In genomic region chr12:52952082-52952801, GRCh38 we compare ENCODE assay signal across 13 cellular contexts. TPM values are rescaled to one million over a fixed set of nuclear protein-coding genes. Genes with fewer than 3 reads are reported as not detected.
A peak's percentile ranks its signal among the peaks of the same experiment; 100 is the strongest.
DNase-seq lines count a peak whose midpoint lies in the region; ATAC-seq, FAIRE-seq and TF ChIP-seq lines count a peak whose summit lies in the region.
"Had no signal": no experiment of that assay in that cellular context is flagged by ENCODE, and none has a peak within 500 bp of the region (broad histone marks: within the 10 kb centered on the region; RNA-seq: fewer than 3 reads in every experiment).

No MANE protein-coding gene starts in this region.

- H3K4me1 Mint-ChIP-seq in activated naive CD4-positive, alpha-beta T cell treated with anti-CD3 and anti-CD28 coated beads for 36 hours (ENCODE audit: low read depth), result peaks cover 8% of the 10 kb centered on the region
- H3K4me1 Mint-ChIP-seq in activated naive CD4-positive, alpha-beta T cell treated with anti-CD3 and anti-CD28 coated beads, Interleukin-2, amount 10 ng/mL, durations not matched to agents 7 days and 5 days, result peaks cover 8% of the 10 kb centered on the region
- no peaks in the 10 kb centered on the region for H3K4me1 Mint-ChIP-seq in activated T-helper 17 cell treated with anti-CD3 and anti-CD28 coated beads, Interleukin-2, amount 50 U/mL, for 72 hours
- H3K4me1 Mint-ChIP-seq: nephron had no signal

- H3K36me3 Mint-ChIP-seq in activated naive CD4-positive, alpha-beta T cell treated with anti-CD3 and anti-CD28 coated beads for 36 hours (ENCODE audit: low read depth), result no peaks in the 10 kb centered on the region
- no peaks in the 10 kb centered on the region for H3K36me3 Mint-ChIP-seq in activated naive CD4-positive, alpha-beta T cell treated with anti-CD3 and anti-CD28 coated beads, Interleukin-2, amount 10 ng/mL, durations not matched to agents 7 days and 5 days
- no peaks in the 10 kb centered on the region for H3K36me3 Mint-ChIP-seq in activated T-helper 17 cell treated with anti-CD3 and anti-CD28 coated beads, Interleukin-2, amount 50 U/mL, for 72 hours (ENCODE audit: low read depth)

- CTCF ChIA-PET in activated naive CD4-positive, alpha-beta T cell treated with anti-CD3 and anti-CD28 coated beads for 36 hours (lab: Charles Lee), result interaction anchor here (1.0 to 3.9 kb wide), 4 partner anchors 10 to 68 kb away, joined by 3 to 26 read pairs (median 3); no protein-coding TSS in a partner anchor
- CTCF ChIA-PET in activated naive CD4-positive, alpha-beta T cell treated with anti-CD3 and anti-CD28 coated beads, Interleukin-2, amount 10 ng/mL, durations not matched to agents 7 days and 5 days (lab: Charles Lee), result interaction anchor here (1.2 to 2.0 kb wide), 5 partner anchors 14 to 67 kb away, joined by 3 to 19 read pairs (median 4); no protein-coding TSS in a partner anchor

- H3K27ac ChIP-seq in Peyer's patch, result peak overlapping the region in 3 of 4 donors; percentile 87 to 89 (median 88)
- no peak overlapping the region for H3K27ac ChIP-seq in testis
- H3K27ac ChIP-seq: vagina had no signal

- WGBS in testis, 2 donors, result 80 to 86% methylated on average over 15 of the region's 15 CpGs

- DNase-seq in activated naive CD4-positive, alpha-beta T cell treated with anti-CD3 and anti-CD28 coated beads for 36 hours, result peak; percentile 22
- no peak for DNase-seq in activated naive CD4-positive, alpha-beta T cell treated with anti-CD3 and anti-CD28 coated beads, Interleukin-2, amount 10 ng/mL, durations not matched to agents 7 days and 5 days
- DNase-seq in Peyer's patch (peak in 1 of 3 donors; percentile 80), fibroblast of villous mesenchyme (ENCODE audit: low read depth) (no peak), testis (peak; percentile 60), frontal cortex (ENCODE audit: low spot score in 2 of 2) (no peak)
- DNase-seq: activated T-cell treated with anti-CD3 and anti-CD28 coated beads, Interleukin-2, amount 50 U/mL, for 4 hours; NCI-H1105 treated with DMSO at 0.1 percent for 48 hours had no signal

- H3K27me3 Mint-ChIP-seq in activated naive CD4-positive, alpha-beta T cell treated with anti-CD3 and anti-CD28 coated beads for 36 hours (ENCODE audit: low read depth), result no peaks in the 10 kb centered on the region
- H3K27me3 Mint-ChIP-seq in activated naive CD4-positive, alpha-beta T cell treated with anti-CD3 and anti-CD28 coated beads, Interleukin-2, amount 10 ng/mL, durations not matched to agents 7 days and 5 days, result peaks cover 23% of the 10 kb centered on the region
- no peaks in the 10 kb centered on the region for H3K27me3 Mint-ChIP-seq in activated T-helper 17 cell treated with anti-CD3 and anti-CD28 coated beads, Interleukin-2, amount 50 U/mL, for 72 hours

- TF ChIP-seq POLR2A in Peyer's patch (IDR thresholded peaks at IDR 0.05) (no peak), testis (IDR thresholded peaks at IDR 0.05) (no peak)

- H3K9me3 ChIP-seq in Peyer's patch, result no peaks in the 10 kb centered on the region
- no peaks in the 10 kb centered on the region for H3K9me3 ChIP-seq in testis
- H3K9me3 ChIP-seq: vagina had no signal

- H3K4me1 ChIP-seq in Peyer's patch (peaks cover 0 to 13% (median 0%) of the 10 kb centered on the region in 4 donors), testis (peaks cover 3% of the 10 kb centered on the region)
- H3K4me1 ChIP-seq: vagina had no signal

- no peak overlapping the region for H3K27ac Mint-ChIP-seq in activated naive CD4-positive, alpha-beta T cell treated with anti-CD3 and anti-CD28 coated beads for 36 hours
- no peak overlapping the region for H3K27ac Mint-ChIP-seq in activated naive CD4-positive, alpha-beta T cell treated with anti-CD3 and anti-CD28 coated beads, Interleukin-2, amount 10 ng/mL, durations not matched to agents 7 days and 5 days
- H3K27ac Mint-ChIP-seq in activated T-helper 17 cell treated with anti-CD3 and anti-CD28 coated beads, Interleukin-2, amount 50 U/mL, for 72 hours, result no peak overlapping the region
- H3K27ac Mint-ChIP-seq: nephron had no signal

- H3K36me3 ChIP-seq in Peyer's patch, result peaks cover 0 to 24% (median 0%) of the 10 kb centered on the region in 3 donors
- no peaks in the 10 kb centered on the region for H3K36me3 ChIP-seq in testis (ENCODE audit: low read depth, missing control alignments)
- H3K36me3 ChIP-seq: vagina had no signal

- no peaks in the 10 kb centered on the region for H3K27me3 ChIP-seq in Peyer's patch
- H3K27me3 ChIP-seq in testis, result no peaks in the 10 kb centered on the region
- H3K27me3 ChIP-seq: vagina had no signal

- TF ChIP-seq CTCF in Peyer's patch (IDR thresholded peaks at IDR 0.05) (peak in 4 of 6 experiments; percentile 27 to 79 (median 66)), fibroblast of villous mesenchyme (IDR thresholded peaks at IDR 0.05; ENCODE audit: insufficient read depth, low read depth, low read length) (peak; percentile 39), testis (IDR thresholded peaks at IDR 0.05) (peak in 2 of 3 experiments; percentile 4 to 10)

- H3K9me3 Mint-ChIP-seq in activated naive CD4-positive, alpha-beta T cell treated with anti-CD3 and anti-CD28 coated beads for 36 hours, result no peaks in the 10 kb centered on the region
- no peaks in the 10 kb centered on the region for H3K9me3 Mint-ChIP-seq in activated naive CD4-positive, alpha-beta T cell treated with anti-CD3 and anti-CD28 coated beads, Interleukin-2, amount 10 ng/mL, durations not matched to agents 7 days and 5 days
- no peaks in the 10 kb centered on the region for H3K9me3 Mint-ChIP-seq in activated T-helper 17 cell treated with anti-CD3 and anti-CD28 coated beads, Interleukin-2, amount 50 U/mL, for 72 hours
- H3K9me3 Mint-ChIP-seq: activated T-cell treated with anti-CD3 and anti-CD28 coated beads, Interleukin-2, amount 50 U/mL, for 4 hours; nephron had no signal

- H3K4me3 ChIP-seq in Peyer's patch, result peak overlapping the region in 2 of 4 donors; percentile 69 to 71
- H3K4me3 ChIP-seq in fibroblast of villous mesenchyme (ENCODE audit: low read depth, low read length), result peak overlapping the region; percentile 98
- no peak overlapping the region for H3K4me3 ChIP-seq in testis
- H3K4me3 ChIP-seq: vagina had no signal

- no peak for FAIRE-seq in frontal cortex (lab: Jason Lieb, UNC)

- intact Hi-C loops in activated naive CD4-positive, alpha-beta T cell treated with anti-CD3 and anti-CD28 coated beads for 36 hours (cut with micrococcal nuclease), result no loop called here
- intact Hi-C loops in testis (cut with DNase I; ENCODE audit: low total_unique reads), result no loop called here

- H3K4me3 Mint-ChIP-seq in activated naive CD4-positive, alpha-beta T cell treated with anti-CD3 and anti-CD28 coated beads for 36 hours, result no peak overlapping the region
- no peak overlapping the region for H3K4me3 Mint-ChIP-seq in activated naive CD4-positive, alpha-beta T cell treated with anti-CD3 and anti-CD28 coated beads, Interleukin-2, amount 10 ng/mL, durations not matched to agents 7 days and 5 days
- no peak overlapping the region for H3K4me3 Mint-ChIP-seq in activated T-helper 17 cell treated with anti-CD3 and anti-CD28 coated beads, Interleukin-2, amount 50 U/mL, for 72 hours
- H3K4me3 Mint-ChIP-seq: activated T-cell treated with anti-CD3 and anti-CD28 coated beads, Interleukin-2, amount 50 U/mL, for 4 hours had no signal

- no peak for ATAC-seq in HG02798 (IDR thresholded peaks at IDR 0.05; ENCODE audit: poor library complexity, unreplicated experiment)
- no peak for ATAC-seq in activated T-helper 17 cell treated with anti-CD3 and anti-CD28 coated beads, Interleukin-2, amount 50 U/mL, for 72 hours (replicated peaks)
- ATAC-seq: activated T-cell treated with anti-CD3 and anti-CD28 coated beads, Interleukin-2, amount 50 U/mL, for 4 hours had no signal

RNA-seq across cellular contexts. Expression of gene KRT18, which starts 3.3 kb away (rescaled TPM):
- total RNA-seq in activated naive CD4-positive, alpha-beta T cell treated with anti-CD3 and anti-CD28 coated beads for 36 hours, result 1 to 10 TPM; 7.5 to 7.9 TPM
- 100 to 1,000 TPM; 320 to 614 (median 477) TPM for total RNA-seq in Peyer's patch
- 989 and 1,804 TPM in 2 replicates for total RNA-seq in fibroblast of villous mesenchyme
- total RNA-seq in testis, result 10 to 100 TPM; 20.2 to 35.9 TPM
- polyA plus RNA-seq in testis (ENCODE audit: insufficient read depth, low read depth, low replicate concordance), result 51.9 TPM
- total RNA-seq in activated T-helper 17 cell treated with anti-CD3 and anti-CD28 coated beads, Interleukin-2, amount 50 U/mL, for 72 hours, result 1 to 10 TPM; 3.4 to 4.8 TPM
- 2.4 TPM for total RNA-seq in frontal cortex

RNA-seq across cellular contexts. Expression of gene KRT8, which starts 47.4 kb away (rescaled TPM):
- under 1 TPM; 0.24 to 0.40 TPM for total RNA-seq in activated naive CD4-positive, alpha-beta T cell treated with anti-CD3 and anti-CD28 coated beads for 36 hours
- total RNA-seq in Peyer's patch, result 1,000 to 10,000 TPM; 1,046 to 2,452 (median 2,098) TPM
- total RNA-seq in fibroblast of villous mesenchyme, result 57.0 and 74.7 TPM in 2 replicates
- total RNA-seq in testis, result 10 to 100 TPM; 13.2 to 14.6 TPM
- polyA plus RNA-seq in testis (ENCODE audit: insufficient read depth, low read depth, low replicate concordance), result 63.0 TPM
- total RNA-seq in activated T-helper 17 cell treated with anti-CD3 and anti-CD28 coated beads, Interleukin-2, amount 50 U/mL, for 72 hours, result 1 to 10 TPM in 1 of 2 donors, under 1 TPM in 1; 0.22 to 1.2 TPM
- total RNA-seq in frontal cortex, result not detected
- total RNA-seq: SK-MEL-5 had no signal

RNA-seq across cellular contexts. Expression of gene EIF4B, which starts 54.0 kb away (rescaled TPM):
- 100 to 1,000 TPM; 813 to 821 TPM for total RNA-seq in activated naive CD4-positive, alpha-beta T cell treated with anti-CD3 and anti-CD28 coated beads for 36 hours
- total RNA-seq in Peyer's patch (100 to 1,000 TPM; 234 to 531 (median 250) TPM), fibroblast of villous mesenchyme (838 and 849 TPM in 2 replicates), testis (100 to 1,000 TPM; 219 to 305 TPM), frontal cortex (1,330 TPM)
- polyA plus RNA-seq in testis (ENCODE audit: insufficient read depth, low read depth, low replicate concordance), result 249 TPM
- 100 to 1,000 TPM; 536 to 964 TPM for total RNA-seq in activated T-helper 17 cell treated with anti-CD3 and anti-CD28 coated beads, Interleukin-2, amount 50 U/mL, for 72 hours

Comparison
In these comparisons a context has a peak if more than half of its experiments do, and no peak if none do; other contexts are left out.
1. DNase-seq: peak in activated naive CD4-positive, alpha-beta T cell treated with anti-CD3 and anti-CD28 coated beads for 36 hours (single experiment) and testis (single experiment); none in activated naive CD4-positive, alpha-beta T cell treated with anti-CD3 and anti-CD28 coated beads, Interleukin-2, amount 10 ng/mL, durations not matched to agents 7 days and 5 days (single experiment), fibroblast of villous mesenchyme (single experiment) and frontal cortex (0 of 2).
2. H3K27ac ChIP-seq: peak in Peyer's patch (3 of 4); none in testis (0 of 2).
3. CTCF ChIP-seq: peak in every context shown above with its lines; median percentile 66 in Peyer's patch; 39 in fibroblast of villous mesenchyme; 7 in testis.
4. RNA of gene KRT18, which starts 3.3 kb away (total RNA-seq): 989 to 1,804 TPM in fibroblast of villous mesenchyme and 320 to 614 TPM in Peyer's patch; 20.2 to 35.9 TPM in testis, 7.5 to 7.9 TPM in activated naive CD4-positive, alpha-beta T cell treated with anti-CD3 and anti-CD28 coated beads for 36 hours, 3.4 to 4.8 TPM in activated T-helper 17 cell treated with anti-CD3 and anti-CD28 coated beads, Interleukin-2, amount 50 U/mL, for 72 hours and 2.4 TPM in frontal cortex (single experiment); every median in the first group is over 4 times any median in the second.
5. RNA of gene KRT8, which starts 47.4 kb away (total RNA-seq): 1,046 to 2,452 TPM in Peyer's patch; 57.0 to 74.7 TPM in fibroblast of villous mesenchyme, 13.2 to 14.6 TPM in testis, 0.22 to 1.2 TPM in activated T-helper 17 cell treated with anti-CD3 and anti-CD28 coated beads, Interleukin-2, amount 50 U/mL, for 72 hours, 0.24 to 0.40 TPM in activated naive CD4-positive, alpha-beta T cell treated with anti-CD3 and anti-CD28 coated beads for 36 hours and not detected in frontal cortex (single experiment); every median in the first group is over 10 times any median in the second.